In the genomic region with DNA sequence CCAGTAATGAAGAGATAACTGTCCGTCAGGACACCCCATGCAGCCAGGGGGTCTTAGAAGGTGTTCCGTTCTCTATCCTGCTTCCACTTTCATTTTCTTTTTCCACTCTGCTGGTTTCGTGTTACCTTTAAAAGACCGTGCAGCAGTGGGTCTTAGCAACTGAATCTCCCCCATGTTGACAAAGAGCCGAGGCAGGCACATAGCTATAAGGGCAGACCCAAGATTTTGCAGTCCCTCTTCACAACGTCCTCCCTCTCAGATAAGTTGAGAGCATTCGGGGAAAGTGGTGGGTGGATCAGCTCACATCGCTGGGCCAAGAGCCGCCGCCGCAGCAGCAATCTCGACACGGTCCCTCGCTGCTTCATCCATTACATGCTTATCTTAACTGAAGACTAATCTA, we compare ENCODE assay signal across 8 cellular contexts.
DNase-seq lines count a peak whose midpoint lies in the region; ATAC-seq and TF ChIP-seq lines count a peak whose summit lies in the region.
"Had no signal": no experiment of that assay in that cellular context is flagged by ENCODE, and none has a peak within 500 bp of the region (broad histone marks: within the 10 kb centered on the region; RNA-seq: fewer than 3 reads in every experiment).

No MANE protein-coding gene starts in this region.

- H3K36me3 ChIP-seq in left ventricle myocardium inferior: no peaks in the 10 kb centered on the region
- H3K36me3 ChIP-seq: neutrophil had no signal

- H3K27me3 ChIP-seq in left ventricle myocardium inferior (ENCODE audit: low read depth): no peaks in the 10 kb centered on the region
- H3K27me3 ChIP-seq: neutrophil had no signal

- peaks cover 3% of the 10 kb centered on the region for H3K9me3 ChIP-seq in left ventricle myocardium inferior (replicated peaks)
- H3K9me3 ChIP-seq: neutrophil had no signal

- ATAC-seq in HG02943 (IDR thresholded peaks at IDR 0.05; ENCODE audit: low read depth, unreplicated experiment) (peak; percentile 84), GM21526 (IDR thresholded peaks at IDR 0.05; ENCODE audit: low FRiP score, unreplicated experiment) (no peak), HG03159 (IDR thresholded peaks at IDR 0.05; ENCODE audit: unreplicated experiment) (no peak)

- DNase-seq in left ventricle myocardium inferior (no peak), retina (peak; percentile 62), COLO668 (lab: John Stamatoyannopoulos, UW; ENCODE audit: unreplicated experiment) (no peak)

- H3K4me1 ChIP-seq in left ventricle myocardium inferior: peaks cover 21% of the 10 kb centered on the region

- H3K27ac ChIP-seq in left ventricle myocardium inferior (replicated peaks): peak overlapping the region; percentile 66
- H3K27ac ChIP-seq: neutrophil had no signal

- no peak for TF ChIP-seq CTCF in WI38 (IDR thresholded peaks at IDR 0.05; ENCODE audit: low read depth, low read length)
- TF ChIP-seq CTCF in left ventricle myocardium inferior (IDR thresholded peaks at IDR 0.05; ENCODE audit: borderline replicate concordance): no peak

- H3K4me3 ChIP-seq in WI38 (ENCODE audit: low read depth, low read length) (peak overlapping the region; percentile 61), left ventricle myocardium inferior (peak overlapping the region; percentile 66)

- intact Hi-C loops in left ventricle myocardium inferior (cut with micrococcal nuclease): no loop called here
